In the genomic region with DNA sequence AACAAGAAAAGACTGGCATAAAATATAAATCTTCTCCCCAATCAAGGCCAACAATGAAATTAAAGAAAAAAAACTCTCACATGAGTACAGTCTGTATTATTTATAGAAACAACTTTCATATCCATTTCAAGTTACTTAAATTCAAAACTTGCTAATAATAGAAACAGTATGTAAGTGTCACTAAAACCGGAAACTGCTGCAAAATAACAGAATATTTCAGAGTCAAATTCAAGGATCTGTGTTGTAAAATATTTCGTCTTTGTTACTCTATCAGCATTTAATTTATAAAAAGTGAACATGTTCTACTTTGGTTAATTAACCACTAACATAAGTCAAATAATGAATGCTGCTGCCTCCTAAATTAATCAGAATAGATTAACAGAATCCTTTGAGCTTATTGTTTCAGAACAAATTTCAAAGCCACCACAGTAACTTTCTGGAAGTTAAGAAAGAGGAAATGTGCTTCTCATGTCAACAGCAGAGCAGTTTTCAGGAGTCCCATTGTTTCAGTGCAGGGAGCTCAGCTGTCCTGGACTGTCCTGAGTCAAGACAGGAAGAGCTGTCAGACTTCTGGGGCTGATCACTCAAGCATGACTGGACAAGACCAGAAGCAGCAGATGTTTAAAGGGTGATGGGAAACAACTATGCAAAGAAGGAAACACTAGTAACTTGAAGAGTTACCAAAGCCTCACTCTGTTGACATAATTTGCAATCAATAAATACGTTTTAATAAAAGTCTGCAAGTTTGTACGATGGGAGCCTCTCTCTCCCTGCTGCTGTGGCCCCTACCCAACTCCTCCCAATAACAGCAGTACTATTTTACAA, we compare ENCODE assay signal across 9 cellular contexts.
DNase-seq lines count a peak whose midpoint lies in the region; ATAC-seq and TF ChIP-seq lines count a peak whose summit lies in the region.
"Had no signal": no experiment of that assay in that cellular context is flagged by ENCODE, and none has a peak within 500 bp of the region (broad histone marks: within the 10 kb centered on the region; RNA-seq: fewer than 3 reads in every experiment).

No MANE protein-coding gene starts in this region.

- no peak overlapping the region for H3K4me3 Mint-ChIP-seq in T-helper 1 cell treated with Interleukin-12 subunit alpha and Interleukin-12 subunit beta and Interleukin-4 antibody, amounts not matched to agents 30 μg/mL and 1 μg/mL, for 36 hours

- TF ChIP-seq CTCF in body of pancreas (IDR thresholded peaks at IDR 0.05) (no peak), kidney epithelial cell (IDR thresholded peaks at IDR 0.05; ENCODE audit: insufficient read depth, low read length, poor library complexity, severe bottlenecking) (no peak)

- peak overlapping the region; percentile 37 for H3K27ac Mint-ChIP-seq in T-helper 1 cell treated with Interleukin-12 subunit alpha and Interleukin-12 subunit beta and Interleukin-4 antibody, amounts not matched to agents 30 μg/mL and 1 μg/mL, for 36 hours

- peak overlapping the region in 3 of 4 donors; percentile 3 to 51 (median 7) for H3K27ac ChIP-seq in body of pancreas
- H3K27ac ChIP-seq: A549 had no signal

- TF ChIP-seq POLR2A in body of pancreas (IDR thresholded peaks at IDR 0.05) = no peak

- intact Hi-C loops in body of pancreas (cut with DNase I) = no loop called here

- H3K9me3 Mint-ChIP-seq in T-helper 1 cell treated with Interleukin-12 subunit alpha and Interleukin-12 subunit beta and Interleukin-4 antibody, amounts not matched to agents 30 μg/mL and 1 μg/mL, for 36 hours = no peaks in the 10 kb centered on the region

- ATAC-seq in HG02642 (IDR thresholded peaks at IDR 0.05; ENCODE audit: poor library complexity, unreplicated experiment) = peak; percentile 93
- no peak for ATAC-seq in body of pancreas
- ATAC-seq: A549 had no signal

- no peaks in the 10 kb centered on the region for H3K27me3 Mint-ChIP-seq in T-helper 1 cell treated with Interleukin-12 subunit alpha and Interleukin-12 subunit beta and Interleukin-4 antibody, amounts not matched to agents 30 μg/mL and 1 μg/mL, for 36 hours (ENCODE audit: low read depth)

- H3K36me3 Mint-ChIP-seq in T-helper 1 cell treated with Interleukin-12 subunit alpha and Interleukin-12 subunit beta and Interleukin-4 antibody, amounts not matched to agents 30 μg/mL and 1 μg/mL, for 36 hours (ENCODE audit: low read depth) = peaks cover 2% of the 10 kb centered on the region

- H3K9me3 ChIP-seq in body of pancreas = no peaks in the 10 kb centered on the region
- H3K9me3 ChIP-seq: A549 had no signal

- WGBS in body of pancreas, 2 donors = 16 to 21% methylated on average over 4 of the region's 4 CpGs

- H3K4me1 Mint-ChIP-seq in T-helper 1 cell treated with Interleukin-12 subunit alpha and Interleukin-12 subunit beta and Interleukin-4 antibody, amounts not matched to agents 30 μg/mL and 1 μg/mL, for 36 hours (ENCODE audit: low read depth) = peaks cover 61% of the 10 kb centered on the region

- peaks cover 74% of the 10 kb centered on the region for H3K4me1 ChIP-seq in body of pancreas

- no peak for DNase-seq in T-helper 1 cell
- DNase-seq in NCI-H524 treated with DMSO at 0.1 percent for 48 hours (lab: John Stamatoyannopoulos, UW) = peak; percentile 18
- peak in 1 of 4 donors; percentile 44 for DNase-seq in body of pancreas
- DNase-seq in kidney epithelial cell (ENCODE audit: low read depth) = peak; percentile 68
- peak; percentile 45 for DNase-seq in stromal cell of bone marrow (ENCODE audit: low read depth)
- DNase-seq in NCI-H2029 (lab: John Stamatoyannopoulos, UW) = no peak

- H3K27me3 ChIP-seq in body of pancreas = no peaks in the 10 kb centered on the region
- H3K27me3 ChIP-seq in kidney epithelial cell (ENCODE audit: control insufficient read depth, insufficient read depth, low read length) = no peaks in the 10 kb centered on the region

- H3K36me3 ChIP-seq in body of pancreas (replicated peaks in 1 of 2; ENCODE audit: insufficient read depth in 1 of 2, low read depth in 2 of 2) (no peaks in the 10 kb centered on the region), kidney epithelial cell (ENCODE audit: control insufficient read depth, insufficient read depth, low read length) (no peaks in the 10 kb centered on the region)

- H3K4me3 ChIP-seq in body of pancreas (no peak overlapping the region), kidney epithelial cell (ENCODE audit: low read depth, low read length) (no peak overlapping the region)
- H3K4me3 ChIP-seq: A549 had no signal

Comparison
In these comparisons a context has a peak if more than half of its experiments do, and no peak if none do; other contexts are left out.
1. DNase-seq: peak in NCI-H524 treated with DMSO at 0.1 percent for 48 hours (single experiment), kidney epithelial cell (single experiment) and stromal cell of bone marrow (single experiment); none in T-helper 1 cell (0 of 5) and NCI-H2029 (single experiment).